ENCODE assay signal across 19 cellular contexts in the genomic region with DNA sequence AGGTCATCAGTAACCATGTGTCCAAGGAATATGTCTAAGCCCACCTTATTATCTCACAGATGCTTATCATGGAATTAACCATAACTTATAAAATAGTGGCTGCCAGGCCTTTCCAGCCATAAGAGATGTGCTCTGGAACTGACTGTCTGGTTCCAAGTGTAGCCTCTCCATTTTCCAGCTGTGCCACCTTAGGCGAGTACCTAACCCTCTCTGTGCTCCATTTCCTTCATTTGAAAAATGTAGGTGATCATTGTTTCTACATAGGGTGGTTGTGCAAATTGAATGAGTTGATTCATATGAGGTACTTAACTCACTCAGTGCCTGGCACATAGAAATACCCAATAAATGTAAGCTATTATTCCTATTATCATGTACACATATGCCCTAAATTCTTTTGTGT.
DNase-seq lines count a peak whose midpoint lies in the region; ATAC-seq, FAIRE-seq and TF ChIP-seq lines count a peak whose summit lies in the region.
"Had no signal": no experiment of that assay in that cellular context is flagged by ENCODE, and none has a peak within 500 bp of the region (broad histone marks: within the 10 kb centered on the region; RNA-seq: fewer than 3 reads in every experiment).

No MANE protein-coding gene starts in this region.

- H3K9ac ChIP-seq in keratinocyte (ENCODE audit: control insufficient read depth, extremely low read depth, insufficient read depth, low read length) = no peak overlapping the region
- H3K9ac ChIP-seq: BLaER1, KMS-11 had no signal

- H3K4me3 ChIP-seq in ACC112 (ENCODE audit: low read depth, low read length) = no peak overlapping the region
- no peak overlapping the region for H3K4me3 ChIP-seq in HEK293 (ENCODE audit: low read depth, low read length)
- no peak overlapping the region for H3K4me3 ChIP-seq in bronchial epithelial cell (ENCODE audit: low read depth, low read length)
- H3K4me3 ChIP-seq in keratinocyte (ENCODE audit: control insufficient read depth in 2 of 3, extremely low read depth in 1 of 3, insufficient read depth in 2 of 3, low read depth in 1 of 3, low read length in 3 of 3) = no peak overlapping the region
- H3K4me3 ChIP-seq in A673 (ENCODE audit: low read depth, low read length, poor library complexity, severe bottlenecking) = no peak overlapping the region
- H3K4me3 ChIP-seq: BLaER1 had no signal

- DNase-seq in bronchial epithelial cell (ENCODE audit: low read depth) (no peak), keratinocyte (ENCODE audit: low read depth, low spot score) (no peak), A673 (ENCODE audit: low spot score) (no peak), NCI-H446 (lab: John Stamatoyannopoulos, UW) (no peak)
- DNase-seq: 8988T; ACHN; AML-193; CD4-positive, alpha-beta memory T cell; DMS153; DMS79; GF-D8; H9 had no signal

- peak; percentile 28 for FAIRE-seq in bronchial epithelial cell (lab: Jason Lieb, UNC)
- FAIRE-seq in keratinocyte (lab: Jason Lieb, UNC) = peak; percentile 74
- FAIRE-seq: H1 had no signal

- H2AFZ ChIP-seq in ACC112 (ENCODE audit: low read length, unreplicated experiment) (no peak overlapping the region), keratinocyte (ENCODE audit: control insufficient read depth, low read length) (no peak overlapping the region)

- H3K27ac ChIP-seq in ACC112 (ENCODE audit: low read depth, low read length) (peak overlapping the region; percentile 54; the same call in 1 of the 2 replicates), HEK293 (ENCODE audit: extremely low read depth, low read depth, low read length) (no peak overlapping the region), keratinocyte (ENCODE audit: control insufficient read depth, insufficient read depth, low read length) (peak overlapping the region; percentile 97), A673 (ENCODE audit: low read depth, low read length, poor library complexity, severe bottlenecking) (no peak overlapping the region)
- H3K27ac ChIP-seq: BLaER1, KMS-11 had no signal

- no peaks in the 10 kb centered on the region for H3K9me1 ChIP-seq in keratinocyte (ENCODE audit: control insufficient read depth, extremely low read depth, insufficient read depth, low read length)

- H3K4me2 ChIP-seq in keratinocyte (ENCODE audit: control insufficient read depth, extremely low read depth, insufficient read depth, low read depth, low read length) = no peak overlapping the region
- H3K4me2 ChIP-seq: BLaER1, KMS-11 had no signal

- H3K36me3 ChIP-seq in ACC112 (ENCODE audit: insufficient read depth, low read length) (no peaks in the 10 kb centered on the region), HEK293 (ENCODE audit: control insufficient read depth in 2 of 2, insufficient read depth in 1 of 2, low read length in 2 of 2) (no peaks in the 10 kb centered on the region), bronchial epithelial cell (ENCODE audit: control insufficient read depth, insufficient read depth, low read length) (no peaks in the 10 kb centered on the region), keratinocyte (ENCODE audit: control insufficient read depth in 2 of 2, extremely low read depth in 1 of 2, insufficient read depth in 2 of 2, low read length in 2 of 2) (no peaks in the 10 kb centered on the region), A673 (ENCODE audit: insufficient read depth, low read length, poor library complexity, severe bottlenecking) (no peaks in the 10 kb centered on the region)
- H3K36me3 ChIP-seq: BLaER1 had no signal

- intact Hi-C loops in A673 (cut with micrococcal nuclease; ENCODE audit: unreplicated experiment) = no loop called here

- H3K4me1 ChIP-seq in ACC112 (ENCODE audit: control insufficient read depth, insufficient read depth, low read length, unreplicated experiment) = peaks cover 34% of the 10 kb centered on the region
- H3K4me1 ChIP-seq in HEK293 (ENCODE audit: control insufficient read depth, insufficient read depth, low read length) = no peaks in the 10 kb centered on the region
- peaks cover 51% of the 10 kb centered on the region for H3K4me1 ChIP-seq in keratinocyte (ENCODE audit: control insufficient read depth, extremely low read depth, insufficient read depth, low read length)
- H3K4me1 ChIP-seq in A673 (ENCODE audit: insufficient read depth, low read length, poor library complexity, severe bottlenecking) = no peaks in the 10 kb centered on the region
- H3K4me1 ChIP-seq: BLaER1 had no signal

- BruUV-seq in A673 (replicated peaks; lab: Mats Ljungman, UMichigan) = no TSS peak

- H4K20me1 ChIP-seq in keratinocyte (ENCODE audit: control insufficient read depth, extremely low read depth, insufficient read depth, low read length) = no peaks in the 10 kb centered on the region
- H4K20me1 ChIP-seq: BLaER1 had no signal

- dilution Hi-C loops in keratinocyte (cut with MboI; ENCODE audit: extremely low pct_ligation_motif_present, low sequenced_read_pairs) = no loop called here

- H3K79me2 ChIP-seq in ACC112 (ENCODE audit: control insufficient read depth, insufficient read depth, low read length, unreplicated experiment) (no peaks in the 10 kb centered on the region), keratinocyte (ENCODE audit: control insufficient read depth, insufficient read depth, low read length) (no peaks in the 10 kb centered on the region)

- H3K27me3 ChIP-seq in ACC112 (ENCODE audit: insufficient read depth, low read length) = no peaks in the 10 kb centered on the region
- H3K27me3 ChIP-seq in bronchial epithelial cell (ENCODE audit: control insufficient read depth, insufficient read depth, low read length) = no peaks in the 10 kb centered on the region
- H3K27me3 ChIP-seq in keratinocyte (ENCODE audit: control insufficient read depth, extremely low read depth, insufficient read depth, low read length) = no peaks in the 10 kb centered on the region
- no peaks in the 10 kb centered on the region for H3K27me3 ChIP-seq in A673 (replicated peaks; ENCODE audit: insufficient read depth, low read depth, low read length, poor library complexity)
- H3K27me3 ChIP-seq: BLaER1 had no signal

- ATAC-seq in HG03378 (IDR thresholded peaks at IDR 0.05; ENCODE audit: unreplicated experiment) = no peak
- ATAC-seq in HG02885 (IDR thresholded peaks at IDR 0.05; ENCODE audit: poor library complexity, unreplicated experiment) = no peak

- CTCF ChIA-PET in HEK293 (lab: Yijun Ruan, JAX) (interaction anchor here (1.1 kb wide), 1 partner anchor 185 kb away, joined by 5 read pairs; no protein-coding TSS in a partner anchor), A673 (lab: Charles Lee) (interaction anchor here (0.5 kb wide), 1 partner anchor 210 kb away, joined by 3 read pairs; no protein-coding TSS in a partner anchor)

- POLR2A ChIA-PET in HEK293 (lab: Yijun Ruan, JAX) (no interaction called here), A673 (lab: Charles Lee; ENCODE audit: low non-redundant PET) (no interaction called here)

- no peak for TF ChIP-seq CTCF in HEK293 (tag by site-specific recombination; IDR thresholded peaks at IDR 0.05)
- TF ChIP-seq CTCF in bronchial epithelial cell (IDR thresholded peaks at IDR 0.05; ENCODE audit: insufficient read depth, low read length, severe bottlenecking) = no peak
- no peak for TF ChIP-seq CTCF in keratinocyte (optimal IDR thresholded peaks at IDR 0.05 in 1 of 3, IDR thresholded peaks at IDR 0.05 in 1 of 3, conservative IDR thresholded peaks at IDR 0.05 in 1 of 3; ENCODE audit: extremely low read depth in 1 of 3, insufficient read depth in 2 of 3, low read length in 3 of 3)
- TF ChIP-seq CTCF in A673 (conservative IDR thresholded peaks at IDR 0.05; ENCODE audit: low read depth, low read length) = no peak

- H3K9me3 ChIP-seq in HEK293 (ENCODE audit: control insufficient read depth, insufficient read depth, low read depth, low read length) = no peaks in the 10 kb centered on the region
- no peaks in the 10 kb centered on the region for H3K9me3 ChIP-seq in keratinocyte (ENCODE audit: control insufficient read depth, low read depth, low read length)
- H3K9me3 ChIP-seq in A673 (ENCODE audit: low read depth, low read length, poor library complexity, severe bottlenecking) = no peaks in the 10 kb centered on the region
- H3K9me3 ChIP-seq: BLaER1 had no signal

TF ChIP-seq in HEK293, 187 proteins besides CTCF, POLR2A, EP300 and RAD21:
- no peak for TF ChIP-seq ZNF169 (tag by site-specific recombination; IDR thresholded peaks at IDR 0.05)
- peak; percentile 72; the same call in 1 of the 2 replicates for TF ChIP-seq ZNF768 (tag by site-specific recombination; IDR thresholded peaks at IDR 0.05)
- TF ChIP-seq ZNF544 (tag by site-specific recombination; IDR thresholded peaks at IDR 0.05) = no peak

Comparison
In these comparisons a context has a peak if more than half of its experiments do, and no peak if none do; other contexts are left out.
1. H3K27ac ChIP-seq: peak in ACC112 (single experiment) and keratinocyte (single experiment); none in HEK293 (single experiment) and A673 (single experiment).